17 cellular contexts compared by ENCODE assay signal in genomic region chr18:62658028-62658427, GRCh38. TPM values are rescaled to one million over a fixed set of nuclear protein-coding genes. Genes with fewer than 3 reads are reported as not detected.
DNase-seq lines count a peak whose midpoint lies in the region; FAIRE-seq and TF ChIP-seq lines count a peak whose summit lies in the region.
"Had no signal": no experiment of that assay in that cellular context is flagged by ENCODE, and none has a peak within 500 bp of the region (broad histone marks: within the 10 kb centered on the region; RNA-seq: fewer than 3 reads in every experiment).

No MANE protein-coding gene starts in this region.

- H2AFZ ChIP-seq in SU-DHL-6 (ENCODE audit: low read depth, low read length, severe bottlenecking): peak overlapping the region; percentile 69

- H3K4me2 ChIP-seq in SU-DHL-6 (ENCODE audit: low read depth, low read length, poor library complexity, severe bottlenecking): no peak overlapping the region

- H3K9me3 ChIP-seq in SU-DHL-6 (ENCODE audit: insufficient read depth, low read length): no peaks in the 10 kb centered on the region
- H3K9me3 ChIP-seq in vagina: no peaks in the 10 kb centered on the region
- H3K9me3 ChIP-seq in BE2C: no peaks in the 10 kb centered on the region
- H3K9me3 ChIP-seq: HAP-1 had no signal

- peak; percentile 94 for FAIRE-seq in D721Med (lab: Jason Lieb, UNC)
- FAIRE-seq: GM12878, GM18507 had no signal

- no peak for DNase-seq in D721Med (ENCODE audit: insufficient read length, low spot score)
- DNase-seq in fibroblast of mammary gland (ENCODE audit: low read depth): peak; percentile 5
- no peak for DNase-seq in NAMALWA (ENCODE audit: low spot score)
- DNase-seq in vagina (ENCODE audit: extremely low spot score in 2 of 2): no peak
- no peak for DNase-seq in nucleus accumbens (lab: John Stamatoyannopoulos, UW)
- no peak for DNase-seq in BE2C
- DNase-seq: ACHN; C1 segment of cervical spinal cord; CD4-positive, alpha-beta T cell; DMS53; GOT3; HFFc6 had no signal

- H3K27ac ChIP-seq in SU-DHL-6 (ENCODE audit: low read depth, low read length): no peak overlapping the region
- no peak overlapping the region for H3K27ac ChIP-seq in vagina

- H3K36me3 ChIP-seq in SU-DHL-6 (ENCODE audit: low read length): no peaks in the 10 kb centered on the region
- H3K36me3 ChIP-seq in vagina: no peaks in the 10 kb centered on the region
- no peaks in the 10 kb centered on the region for H3K36me3 ChIP-seq in BE2C
- H3K36me3 ChIP-seq: HAP-1 had no signal

- no peaks in the 10 kb centered on the region for H3K27me3 ChIP-seq in SU-DHL-6 (ENCODE audit: low read length)
- no peaks in the 10 kb centered on the region for H3K27me3 ChIP-seq in vagina
- H3K27me3 ChIP-seq in BE2C: no peaks in the 10 kb centered on the region

- H3K4me1 ChIP-seq in vagina (no peaks in the 10 kb centered on the region), BE2C (no peaks in the 10 kb centered on the region)
- H3K4me1 ChIP-seq: HAP-1 had no signal

- no peaks in the 10 kb centered on the region for H4K20me1 ChIP-seq in SU-DHL-6 (ENCODE audit: low read depth, low read length)

- H3K9ac ChIP-seq in SU-DHL-6 (ENCODE audit: low read length): no peak overlapping the region

- intact Hi-C loops in vagina (cut with DNase I): no loop called here

- no peaks in the 10 kb centered on the region for H3K9me2 ChIP-seq in SU-DHL-6 (replicated peaks; ENCODE audit: insufficient read depth, low read length)

- no peaks in the 10 kb centered on the region for H3K79me2 ChIP-seq in SU-DHL-6 (ENCODE audit: insufficient read depth, low read length)

- TF ChIP-seq CTCF in D721Med (IDR thresholded peaks at IDR 0.05; ENCODE audit: insufficient read depth, missing control alignments) (no peak), SU-DHL-6 (IDR thresholded peaks at IDR 0.05; ENCODE audit: insufficient read depth, low read length, poor library complexity, severe bottlenecking) (no peak), fibroblast of mammary gland (conservative IDR thresholded peaks at IDR 0.05; ENCODE audit: control insufficient read depth, insufficient read depth, low read depth, low read length) (no peak), vagina (IDR thresholded peaks at IDR 0.05) (no peak), BE2C (IDR thresholded peaks at IDR 0.05; ENCODE audit: low read depth, low read length) (no peak)

- TF ChIP-seq POLR2A in vagina (IDR thresholded peaks at IDR 0.05): no peak

- H3K4me3 ChIP-seq in SU-DHL-6 (ENCODE audit: insufficient read depth, low read length, poor library complexity, severe bottlenecking) (no peak overlapping the region), fibroblast of mammary gland (ENCODE audit: control insufficient read depth, low read depth, low read length) (no peak overlapping the region), vagina (no peak overlapping the region), BE2C (ENCODE audit: low read depth, low read length) (no peak overlapping the region)
- H3K4me3 ChIP-seq: GM12878, HAP-1 had no signal

- H3F3A ChIP-seq in SU-DHL-6 (ENCODE audit: insufficient read depth): peaks cover 6% of the 10 kb centered on the region; the same call in 1 of the 2 replicates

- TF ChIP-seq RAD21 in Ishikawa (IDR thresholded peaks at IDR 0.05; ENCODE audit: low read depth): no peak

- no peak for TF ChIP-seq EP300 in Ishikawa (IDR thresholded peaks at IDR 0.05; ENCODE audit: borderline replicate concordance)

TF ChIP-seq in Ishikawa, 13 proteins besides CTCF, POLR2A, EP300 and RAD21:
- TF ChIP-seq USF1 (IDR thresholded peaks at IDR 0.05) (peak; percentile 61), YY1 (IDR thresholded peaks at IDR 0.05; ENCODE audit: low read depth) (no peak)

RNA-seq across cellular contexts. Expression of gene PHLPP1, which starts 57.3 kb away (rescaled TPM):
- 20.6 TPM for total RNA-seq in vagina
- not detected for polyA plus RNA-seq in BE2C (2012; ENCODE audit: insufficient read depth, insufficient read length, low read depth)
